ENCODE assay signal across 8 cellular contexts in the genomic region with DNA sequence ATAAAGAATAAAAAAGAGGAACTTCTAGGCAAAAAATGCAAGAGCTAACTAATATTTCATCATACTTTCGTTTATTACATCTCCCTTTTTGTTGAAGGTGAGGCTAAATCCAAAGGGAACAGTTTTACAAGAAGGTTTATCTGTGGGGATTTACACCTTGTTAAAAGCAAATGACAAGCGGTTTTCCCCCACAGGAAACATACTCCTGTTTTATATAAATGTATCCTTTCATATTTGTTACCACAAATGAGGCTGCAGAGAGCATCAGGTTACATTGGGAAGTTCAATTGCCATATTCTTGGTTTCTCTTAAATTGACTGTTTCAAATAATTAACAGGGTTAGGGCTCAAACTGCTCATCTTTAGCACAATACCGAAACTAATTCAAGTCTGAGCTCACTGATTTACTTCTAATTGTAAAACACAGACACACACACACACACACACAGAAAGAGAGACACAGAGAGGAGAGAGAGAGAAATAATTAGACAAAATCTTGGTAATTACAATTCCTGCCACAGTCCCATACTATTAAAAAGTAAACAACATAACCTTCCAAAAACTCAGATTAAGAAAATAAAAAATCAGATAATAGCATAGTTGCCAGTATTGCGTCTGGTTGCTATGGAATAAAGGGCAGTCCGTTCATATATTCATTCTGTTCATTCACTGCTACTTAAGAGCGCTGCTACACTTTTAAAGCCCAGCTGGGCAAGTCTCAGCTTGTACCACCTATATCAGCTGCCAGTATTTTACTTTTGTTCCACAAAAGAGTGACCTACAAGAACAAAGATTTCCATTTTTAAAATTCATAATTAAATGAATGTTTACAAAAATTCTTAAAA. TPM values are rescaled to one million over a fixed set of nuclear protein-coding genes. Genes with fewer than 3 reads are reported as not detected.
DNase-seq lines count a peak whose midpoint lies in the region; ATAC-seq and TF ChIP-seq lines count a peak whose summit lies in the region.

No MANE protein-coding gene starts in this region.

- H3K27ac ChIP-seq in VCaP (peak overlapping the region; percentile 57), muscle layer of colon (ENCODE audit: low read depth, low read length) (no peak overlapping the region)

- ATAC-seq in GM21381 (IDR thresholded peaks at IDR 0.05; ENCODE audit: unreplicated experiment): peak; percentile 43

- no peaks in the 10 kb centered on the region for H3K4me1 ChIP-seq in muscle layer of colon (ENCODE audit: insufficient read depth, low read length)

- no peaks in the 10 kb centered on the region for H3K9me3 ChIP-seq in muscle layer of colon (ENCODE audit: low read length)

- H3K27me3 Mint-ChIP-seq in Calu3 (ENCODE audit: unreplicated experiment): no peaks in the 10 kb centered on the region

- H3K4me1 Mint-ChIP-seq in Calu3 (ENCODE audit: low read depth, unreplicated experiment): peaks cover 9% of the 10 kb centered on the region

- intact Hi-C loops in Calu3 (cut with micrococcal nuclease; ENCODE audit: unreplicated experiment): no loop called here

- DNase-seq in Calu3 (no peak), NCI-H1105 treated with DMSO at 0.1 percent for 48 hours (lab: John Stamatoyannopoulos, UW) (peak; percentile 94), ecto neural progenitor cell (ENCODE audit: low spot score) (no peak), medulla oblongata (ENCODE audit: extremely low spot score) (no peak), 8988T (no peak)

- no peak overlapping the region for H3K9ac ChIP-seq in muscle layer of colon (ENCODE audit: low read length)

- no peaks in the 10 kb centered on the region for H3K36me3 Mint-ChIP-seq in Calu3 (ENCODE audit: insufficient read depth, unreplicated experiment)

- no peak overlapping the region for H3K4me3 Mint-ChIP-seq in Calu3 (ENCODE audit: low read depth, unreplicated experiment)

- H3K36me3 ChIP-seq in muscle layer of colon (ENCODE audit: insufficient read depth, low read length): no peaks in the 10 kb centered on the region

- H3K4me3 ChIP-seq in muscle layer of colon (ENCODE audit: low read depth in 1 of 2, low read length in 2 of 2): peak overlapping the region; percentile 4 to 34

- H3K27ac Mint-ChIP-seq in Calu3 (ENCODE audit: unreplicated experiment): peak overlapping the region; percentile 34

- no peak for TF ChIP-seq CTCF in Calu3 (IDR thresholded peaks at IDR 0.05; ENCODE audit: unreplicated experiment)
- no peak for TF ChIP-seq CTCF in VCaP (conservative IDR thresholded peaks at IDR 0.05)

- BruUV-seq in Calu3 (replicated peaks; lab: Mats Ljungman, UMichigan): no TSS peak

- no peaks in the 10 kb centered on the region for H3K27me3 ChIP-seq in muscle layer of colon (ENCODE audit: control insufficient read depth in 1 of 2, insufficient read depth in 2 of 2, low read length in 2 of 2)

- no peaks in the 10 kb centered on the region for H3K9me3 Mint-ChIP-seq in Calu3 (ENCODE audit: low read depth, unreplicated experiment)

- CTCF ChIA-PET in Calu3 (lab: Charles Lee): no interaction called here

RNA-seq across cellular contexts. Expression of a gene that starts 17.0 kb away (rescaled TPM):
- 10.0 and 10.1 TPM in 2 replicates for total RNA-seq in Calu3 (2022)
